Comparison of ENCODE assay signal across 8 cellular contexts in the genomic region with DNA sequence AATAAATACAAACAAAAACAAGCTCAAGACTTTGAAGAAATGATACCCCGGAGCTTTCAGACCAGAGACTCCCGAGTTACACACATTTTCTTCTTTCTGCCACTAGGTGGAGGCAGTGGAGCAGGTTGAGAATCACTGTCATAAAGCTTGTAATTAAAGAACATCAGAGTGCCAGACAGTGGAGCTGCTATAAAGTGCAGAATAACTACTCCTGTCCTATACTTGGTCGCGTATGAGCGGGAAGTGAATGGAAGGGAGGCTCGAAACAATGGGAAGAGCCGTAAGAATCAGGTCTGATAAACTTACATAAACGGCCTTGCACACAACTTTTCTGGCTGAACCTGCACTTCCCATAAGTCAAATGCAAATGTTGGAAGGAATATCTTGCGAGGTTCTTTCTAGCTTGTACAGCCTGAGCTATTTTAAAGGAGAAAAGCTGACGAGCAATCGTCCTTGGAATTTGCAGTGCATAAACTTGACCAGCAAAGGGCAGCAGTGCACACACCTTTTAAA.
DNase-seq lines count a peak whose midpoint lies in the region; ATAC-seq, FAIRE-seq and TF ChIP-seq lines count a peak whose summit lies in the region.

No MANE protein-coding gene starts in this region.

- no peaks in the 10 kb centered on the region for H3K9me1 ChIP-seq in IMR-90 (ENCODE audit: insufficient read depth, low read length)

- no peak overlapping the region for H2BK120ac ChIP-seq in IMR-90 (ENCODE audit: low read depth, low read length)

- H3K79me2 ChIP-seq in PC-3 (ENCODE audit: low read length) = no peaks in the 10 kb centered on the region

- no peak for TF ChIP-seq POLR2A in IMR-90 (IDR thresholded peaks at IDR 0.05; ENCODE audit: low read depth, low read length)

- no peaks in the 10 kb centered on the region for H3K9me2 ChIP-seq in PC-3 (replicated peaks; ENCODE audit: low read length)

- no peak overlapping the region for H3K56ac ChIP-seq in IMR-90 (ENCODE audit: extremely low read depth, insufficient read depth, low read length)

- POLR2A ChIA-PET in A673 (lab: Charles Lee; ENCODE audit: low non-redundant PET) = no interaction called here
- POLR2A ChIA-PET in IMR-90 (lab: Charles Lee; ENCODE audit: unreplicated experiment) = no interaction called here
- POLR2A ChIA-PET in PC-3 (lab: Charles Lee; ENCODE audit: unreplicated experiment) = no interaction called here

- H3K4ac ChIP-seq in IMR-90 (ENCODE audit: low read depth, low read length) = no peak overlapping the region

- no peaks in the 10 kb centered on the region for H3F3A ChIP-seq in PC-3 (ENCODE audit: low read length, unreplicated experiment)

- H4K20me1 ChIP-seq in IMR-90 (ENCODE audit: insufficient read depth, low read length) (no peaks in the 10 kb centered on the region), PC-3 (ENCODE audit: low read length) (no peaks in the 10 kb centered on the region)

- BruUV-seq in A673 (replicated peaks; lab: Mats Ljungman, UMichigan) (no TSS peak), IMR-90 (replicated peaks; lab: Mats Ljungman, UMichigan) (no TSS peak), PC-3 (replicated peaks; lab: Mats Ljungman, UMichigan) (no TSS peak)

- no peak overlapping the region for H4K5ac ChIP-seq in IMR-90 (ENCODE audit: low read depth, low read length)

- in situ Hi-C loops in IMR-90 (cut with MboI; ENCODE audit: low sequenced_read_pairs) = no loop called here

- no peak overlapping the region for H2BK20ac ChIP-seq in IMR-90 (ENCODE audit: low read depth, low read length)

- peak overlapping the region; percentile 68 for H2AK9ac ChIP-seq in IMR-90 (replicated peaks; ENCODE audit: low read depth, low read length, poor library complexity)

- no peak overlapping the region for H2BK15ac ChIP-seq in IMR-90 (ENCODE audit: low read depth, low read length)

- H2AK5ac ChIP-seq in IMR-90 (ENCODE audit: low read depth, low read length) = no peak overlapping the region

- H3K4me2 ChIP-seq in IMR-90 (ENCODE audit: low read depth, low read length) (no peak overlapping the region), PC-3 (ENCODE audit: low read length) (no peak overlapping the region)

- H3K27me3 ChIP-seq in A673 (replicated peaks; ENCODE audit: insufficient read depth, low read depth, low read length, poor library complexity) = peaks cover 32% of the 10 kb centered on the region
- no peaks in the 10 kb centered on the region; the same call in 1 of the 2 replicates for H3K27me3 ChIP-seq in IMR-90 (ENCODE audit: control insufficient read depth, insufficient read depth, low read length)
- H3K27me3 ChIP-seq in PC-3 (ENCODE audit: low read length) = peaks cover 55% of the 10 kb centered on the region
- no peaks in the 10 kb centered on the region for H3K27me3 ChIP-seq in bronchial epithelial cell (ENCODE audit: control insufficient read depth, insufficient read depth, low read length)
- peaks cover 0 to 3% of the 10 kb centered on the region in 2 donors for H3K27me3 ChIP-seq in stomach smooth muscle (ENCODE audit: control insufficient read depth in 1 of 2, insufficient read depth in 2 of 2, low read length in 2 of 2)

- H2BK5ac ChIP-seq in IMR-90 (ENCODE audit: low read depth, low read length, poor library complexity, severe bottlenecking) = no peak overlapping the region

- FAIRE-seq in bronchial epithelial cell (lab: Jason Lieb, UNC) = peak; percentile 86

- H3K18ac ChIP-seq in IMR-90 (ENCODE audit: low read depth, low read length) = no peak overlapping the region

- dilution Hi-C loops in IMR-90 (cut with HindIII; ENCODE audit: low sequenced_read_pairs, unreplicated experiment) = no loop called here

- intact Hi-C loops in A673 (cut with micrococcal nuclease; ENCODE audit: unreplicated experiment) = loop anchor here (10.0 kb wide), 1 partner anchor 264 kb away; no protein-coding TSS in a partner anchor
- intact Hi-C loops in IMR-90 (cut with micrococcal nuclease) = loop anchor here (5.0 kb wide), 1 partner anchor 272 kb away; no protein-coding TSS in a partner anchor
- intact Hi-C loops in PC-3 (cut with micrococcal nuclease) = no loop called here

- H3K14ac ChIP-seq in IMR-90 (replicated peaks; ENCODE audit: low read depth, low read length) = no peak overlapping the region

- H3K27ac ChIP-seq in A673 (ENCODE audit: low read depth, low read length, poor library complexity, severe bottlenecking) (no peak overlapping the region), IMR-90 (ENCODE audit: insufficient read depth, low read length) (no peak overlapping the region), PC-3 (ENCODE audit: low read length) (no peak overlapping the region), stomach smooth muscle (ENCODE audit: low read length) (no peak overlapping the region)

- WGBS in IMR-90 (ENCODE audit: extremely low coverage in 2 of 2, insufficient read length in 1 of 2), 2 experiments = 30% methylated on average over 2 of the region's 11 CpGs; no CpG with 5 or more reads in 1 of the 2 experiments

- H4K91ac ChIP-seq in IMR-90 (ENCODE audit: insufficient read depth, low read depth, low read length) = no peak overlapping the region

- peak; percentile 84 for TF ChIP-seq CTCF in A673 (conservative IDR thresholded peaks at IDR 0.05; ENCODE audit: low read depth, low read length)
- peak; percentile 71 for TF ChIP-seq CTCF in IMR-90 (conservative IDR thresholded peaks at IDR 0.05; ENCODE audit: low read depth, low read length)
- TF ChIP-seq CTCF in PC-3 (conservative IDR thresholded peaks at IDR 0.05; ENCODE audit: low read depth, low read length) = peak; percentile 88
- TF ChIP-seq CTCF in bronchial epithelial cell (IDR thresholded peaks at IDR 0.05; ENCODE audit: insufficient read depth, low read length, severe bottlenecking) = peak; percentile 64

- CTCF ChIA-PET in A673 (lab: Charles Lee) (interaction anchor here (0.7 to 1.3 kb wide), 2 partner anchors 23 to 39 kb away, joined by 3 to 4 read pairs; no protein-coding TSS in a partner anchor), IMR-90 (lab: Yijun Ruan, JAX) (interaction anchor here (0.6 to 1.8 kb wide), 13 partner anchors 11 to 141 kb away, joined by 3 to 13 read pairs (median 5); no protein-coding TSS in a partner anchor), PC-3 (lab: Charles Lee) (interaction anchor here (0.6 to 1.2 kb wide), 6 partner anchors 13 to 143 kb away, joined by 3 to 4 read pairs (median 3); no protein-coding TSS in a partner anchor)

- H3K9ac ChIP-seq in IMR-90 (ENCODE audit: low read depth, low read length) (no peak overlapping the region), PC-3 (ENCODE audit: low read length) (no peak overlapping the region), stomach smooth muscle (ENCODE audit: low read length in 2 of 2) (no peak overlapping the region)

- H2AFZ ChIP-seq in IMR-90 (replicated peaks; ENCODE audit: low read length, poor library complexity) = peak overlapping the region; percentile 64
- H2AFZ ChIP-seq in PC-3 (ENCODE audit: low read length) = no peak overlapping the region

- H3K9me3 ChIP-seq in A673 (ENCODE audit: low read depth, low read length, poor library complexity, severe bottlenecking) = no peaks in the 10 kb centered on the region
- no peaks in the 10 kb centered on the region for H3K9me3 ChIP-seq in IMR-90 (ENCODE audit: control insufficient read depth, insufficient read depth, low read length)
- no peaks in the 10 kb centered on the region for H3K9me3 ChIP-seq in PC-3 (ENCODE audit: low read length)
- no peaks in the 10 kb centered on the region for H3K9me3 ChIP-seq in stomach smooth muscle (ENCODE audit: control insufficient read depth in 2 of 2, low read length in 2 of 2)

- no peak overlapping the region for H4K8ac ChIP-seq in IMR-90 (ENCODE audit: low read depth in 2 of 2, low read length in 2 of 2)

- H3K4me3 ChIP-seq in A673 (ENCODE audit: low read depth, low read length, poor library complexity, severe bottlenecking) (no peak overlapping the region), IMR-90 (ENCODE audit: insufficient read depth, low read depth, low read length) (no peak overlapping the region), PC-3 (ENCODE audit: low read length) (no peak overlapping the region), bronchial epithelial cell (ENCODE audit: low read depth, low read length) (no peak overlapping the region), stomach smooth muscle (ENCODE audit: low read length in 2 of 2) (peak overlapping the region; percentile 15 to 59)

- H3K4me1 ChIP-seq in A673 (ENCODE audit: insufficient read depth, low read length, poor library complexity, severe bottlenecking) = no peaks in the 10 kb centered on the region
- no peaks in the 10 kb centered on the region for H3K4me1 ChIP-seq in IMR-90 (ENCODE audit: control insufficient read depth, insufficient read depth, low read length)
- no peaks in the 10 kb centered on the region for H3K4me1 ChIP-seq in PC-3 (ENCODE audit: insufficient read depth, low read length)
- H3K4me1 ChIP-seq in stomach smooth muscle (ENCODE audit: control insufficient read depth, insufficient read depth, low read length) = no peaks in the 10 kb centered on the region

- peak; percentile 55 for TF ChIP-seq RAD21 in IMR-90 (IDR thresholded peaks at IDR 0.05; ENCODE audit: low read length)

- H3K79me1 ChIP-seq in IMR-90 (ENCODE audit: low read depth in 1 of 2, low read length in 2 of 2) = no peaks in the 10 kb centered on the region

- DNase-seq in A673 (ENCODE audit: low spot score) (peak; percentile 78), GDM1 (lab: John Stamatoyannopoulos, UW) (peak; percentile 73), IMR-90 (peak; percentile 39), PC-3 (peak; percentile 72), bronchial epithelial cell (ENCODE audit: low read depth) (peak; percentile 49), left kidney (ENCODE audit: low read depth, low spot score) (peak; percentile 89), 8988T (no peak)

- ATAC-seq in IMR-90 (ENCODE audit: low read depth) (peak; percentile 77), PC-3 (peak; percentile 73)

- no peaks in the 10 kb centered on the region for H3K36me3 ChIP-seq in A673 (ENCODE audit: insufficient read depth, low read length, poor library complexity, severe bottlenecking)
- no peaks in the 10 kb centered on the region for H3K36me3 ChIP-seq in IMR-90 (ENCODE audit: control insufficient read depth, insufficient read depth, low read length)
- no peaks in the 10 kb centered on the region for H3K36me3 ChIP-seq in PC-3 (ENCODE audit: low read depth, low read length)
- H3K36me3 ChIP-seq in bronchial epithelial cell (ENCODE audit: control insufficient read depth, insufficient read depth, low read length) = no peaks in the 10 kb centered on the region
- H3K36me3 ChIP-seq in stomach smooth muscle (ENCODE audit: control insufficient read depth in 2 of 2, insufficient read depth in 2 of 2, low read length in 2 of 2) = no peaks in the 10 kb centered on the region

- H3K23ac ChIP-seq in IMR-90 (ENCODE audit: low read depth, low read length) = no peak overlapping the region

TF ChIP-seq in IMR-90, 13 proteins besides CTCF, POLR2A, EP300 and RAD21:
- TF ChIP-seq BHLHE40 (IDR thresholded peaks at IDR 0.05; ENCODE audit: low read depth, low read length) (no peak), SMC3 (IDR thresholded peaks at IDR 0.05; ENCODE audit: low read depth, low read length) (peak; percentile 60)

Comparison
In these comparisons a context has a peak if more than half of its experiments do, and no peak if none do; other contexts are left out.
1. H3K4me3 ChIP-seq: peak in stomach smooth muscle (2 of 2); none in A673 (single experiment), IMR-90 (single experiment), PC-3 (single experiment) and bronchial epithelial cell (single experiment).
2. Peak in every context shown above with its lines, with median percentiles within 50 percentile points of each other: CTCF ChIP-seq.